23 cellular contexts compared by ENCODE assay signal in the genomic region with DNA sequence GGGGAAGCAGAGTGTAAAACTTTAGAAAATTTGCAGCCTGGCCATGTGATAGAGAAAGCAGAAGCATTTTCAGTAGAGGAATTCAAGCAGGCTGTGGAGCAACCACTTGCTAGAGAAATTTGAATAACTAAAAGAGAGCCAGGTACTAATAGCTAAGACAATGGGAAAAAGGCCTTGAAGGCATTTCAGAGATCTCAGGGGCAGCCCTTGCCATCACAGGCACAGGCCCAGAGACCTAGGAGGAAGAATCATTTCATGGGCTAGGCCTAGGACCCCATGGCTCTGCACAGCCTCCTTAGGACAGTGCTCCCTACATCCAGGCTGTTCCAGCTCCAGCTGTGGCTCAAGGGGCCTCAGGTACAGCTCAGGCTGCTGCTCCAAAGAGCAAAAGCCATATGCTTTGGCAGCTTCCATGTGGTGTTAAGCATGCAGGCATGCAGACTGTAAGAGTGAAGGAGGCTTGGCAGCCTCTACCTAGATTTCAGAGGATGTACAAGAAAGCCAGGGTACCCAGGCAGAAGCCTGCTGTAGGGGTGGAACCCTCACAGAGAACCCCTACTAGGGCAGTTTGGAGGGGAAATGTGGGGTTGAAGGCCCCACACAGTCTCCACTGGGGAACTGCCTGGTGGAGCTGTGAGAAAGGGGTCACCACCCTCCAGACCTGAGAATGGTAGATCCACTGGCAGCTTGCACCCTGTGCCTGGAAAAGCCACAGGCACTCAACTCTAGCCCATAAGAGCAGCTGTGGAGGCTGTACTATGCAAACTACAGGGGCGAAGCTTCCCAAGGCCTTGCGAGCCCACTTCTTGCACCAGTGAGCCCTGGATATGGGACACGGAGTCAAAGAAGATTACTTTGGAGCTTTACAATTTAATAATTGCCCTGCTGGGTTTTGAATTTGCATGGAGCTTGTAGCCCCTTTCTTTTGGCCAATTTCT. TPM values are rescaled to one million over a fixed set of nuclear protein-coding genes. Genes with fewer than 3 reads are reported as not detected.
DNase-seq lines count a peak whose midpoint lies in the region; ATAC-seq and TF ChIP-seq lines count a peak whose summit lies in the region.
"Had no signal": no experiment of that assay in that cellular context is flagged by ENCODE, and none has a peak within 500 bp of the region (broad histone marks: within the 10 kb centered on the region; RNA-seq: fewer than 3 reads in every experiment).

No MANE protein-coding gene starts in this region.

- H3K4ac ChIP-seq in H9 (ENCODE audit: low read depth, low read length), result no peak overlapping the region

- H3K56ac ChIP-seq in H9 (ENCODE audit: insufficient read length, low read depth, low read length), result no peak overlapping the region

- no peak overlapping the region for H3K4me3 ChIP-seq in hepatocyte
- H3K4me3 ChIP-seq: right lobe of liver, suprapubic skin had no signal

- no peak overlapping the region for H4K91ac ChIP-seq in H9 (ENCODE audit: insufficient read length, low read depth, low read length)

- no CpG with 5 or more reads among the region's 3 CpGs for WGBS in H9 (ENCODE audit: extremely low coverage, insufficient read length, low lambda C conversion rate)
- WGBS in hepatocyte (ENCODE audit: low lambda C conversion rate, missing lambda C conversion rate), result 98% methylated on average over 3 of the region's 3 CpGs

- no peak overlapping the region for H2BK5ac ChIP-seq in H9 (ENCODE audit: insufficient read length, low read length)

- peaks cover 3 to 16% (median 9%) of the 10 kb centered on the region in 3 experiments for H3K36me3 Mint-ChIP-seq in H9 (ENCODE audit: insufficient read depth in 1 of 3, low read depth in 3 of 3)
- peaks cover 36% of the 10 kb centered on the region for H3K36me3 Mint-ChIP-seq in stimulated activated memory B cell treated with anti-CD40 and anti-IgM and Interleukin-4, amounts not matched to agents 10 μg/mL and 1 μg/mL and 100 μg/mL, for 72 hours
- H3K36me3 Mint-ChIP-seq: natural killer cell treated with Interleukin-12 subunit alpha and Interleukin-12 subunit beta and Interleukin-15 and Interleukin-18, amount 100 ng/mL, for 72 hours had no signal

- H3K79me2 ChIP-seq in H9 (ENCODE audit: insufficient read depth, low read length), result no peaks in the 10 kb centered on the region
- no peaks in the 10 kb centered on the region for H3K79me2 ChIP-seq in hepatocyte

- no peaks in the 10 kb centered on the region for H3K27me3 ChIP-seq in H9 (ENCODE audit: insufficient read depth, low read length)
- H3K27me3 ChIP-seq in hepatocyte, result no peaks in the 10 kb centered on the region
- H3K27me3 ChIP-seq: right lobe of liver, suprapubic skin had no signal

- H2AK5ac ChIP-seq in H9 (ENCODE audit: insufficient read length, low read length), result no peak overlapping the region

- no peak overlapping the region; the same call in 1 of the 2 replicates for H3K14ac ChIP-seq in H9 (ENCODE audit: insufficient read depth, low read length)

- H3K23me2 ChIP-seq in H9 (ENCODE audit: insufficient read length, low read depth, low read length, poor library complexity, severe bottlenecking), result no peaks in the 10 kb centered on the region

- H3K79me1 ChIP-seq in H9 (ENCODE audit: insufficient read depth, low read depth, low read length, poor library complexity, severe bottlenecking), result no peaks in the 10 kb centered on the region

- no peak overlapping the region for H2BK20ac ChIP-seq in H9 (ENCODE audit: low read depth, low read length, poor library complexity, severe bottlenecking)

- H3K9me3 ChIP-seq in H9 (ENCODE audit: control insufficient read depth, low read depth, low read length) (peaks cover 7% of the 10 kb centered on the region), hepatocyte (ENCODE audit: low read depth) (no peaks in the 10 kb centered on the region)
- H3K9me3 ChIP-seq: right lobe of liver, suprapubic skin had no signal

- no peak overlapping the region for H4K5ac ChIP-seq in H9 (ENCODE audit: insufficient read length, low read depth, low read length)

- H3K4me1 Mint-ChIP-seq in H9, result peaks cover 7 to 12% of the 10 kb centered on the region in 2 experiments
- peaks cover 13% of the 10 kb centered on the region for H3K4me1 Mint-ChIP-seq in stimulated activated memory B cell treated with anti-CD40 and anti-IgM and Interleukin-4, amounts not matched to agents 10 μg/mL and 1 μg/mL and 100 μg/mL, for 72 hours
- H3K4me1 Mint-ChIP-seq: CD4-positive, CD25-positive, alpha-beta regulatory T cell; T-cell had no signal

- no peak for ATAC-seq in stimulated activated memory B cell treated with anti-CD40 and anti-IgM and Interleukin-4, amounts not matched to agents 10 μg/mL and 1 μg/mL and 100 μg/mL, for 72 hours
- ATAC-seq: natural killer cell treated with Interleukin-12 subunit alpha and Interleukin-12 subunit beta and Interleukin-15 and Interleukin-18, amount 100 ng/mL, for 72 hours; T-cell had no signal

- no peak overlapping the region for H2BK12ac ChIP-seq in H9 (ENCODE audit: insufficient read length, low read depth, low read length)

- no peak overlapping the region for H3K4me2 ChIP-seq in H9 (ENCODE audit: insufficient read depth, insufficient read length, low read length)
- no peak overlapping the region for H3K4me2 ChIP-seq in hepatocyte

- no peaks in the 10 kb centered on the region for H3K36me3 ChIP-seq in hepatocyte (replicated peaks; ENCODE audit: insufficient read depth, low read depth)
- H3K36me3 ChIP-seq: suprapubic skin had no signal

- H3K27ac ChIP-seq in H9 (ENCODE audit: insufficient read length, low read depth, low read length) (no peak overlapping the region), hepatocyte (peak overlapping the region; percentile 60)
- H3K27ac ChIP-seq: right lobe of liver, suprapubic skin had no signal

- TF ChIP-seq CTCF in H9 (conservative IDR thresholded peaks at IDR 0.05) (no peak), hepatocyte (IDR thresholded peaks at IDR 0.05; ENCODE audit: poor library complexity) (no peak)

- H3K4me3 Mint-ChIP-seq in H9, result no peak overlapping the region
- H3K4me3 Mint-ChIP-seq in stimulated activated memory B cell treated with anti-CD40 and anti-IgM and Interleukin-4, amounts not matched to agents 10 μg/mL and 1 μg/mL and 100 μg/mL, for 72 hours, result no peak overlapping the region
- H3K4me3 Mint-ChIP-seq: CD4-positive, CD25-positive, alpha-beta regulatory T cell; natural killer cell treated with Interleukin-12 subunit alpha and Interleukin-12 subunit beta and Interleukin-15 and Interleukin-18, amount 100 ng/mL, for 72 hours; T-cell had no signal

- H2BK120ac ChIP-seq in H9 (ENCODE audit: low read depth, low read length, poor library complexity, severe bottlenecking), result no peak overlapping the region

- H4K8ac ChIP-seq in H9 (replicated peaks; ENCODE audit: insufficient read length, low read depth, low read length), result no peak overlapping the region

- peak overlapping the region; percentile 27 for H3K18ac ChIP-seq in H9 (ENCODE audit: insufficient read length, low read depth, low read length)

- H4K20me1 ChIP-seq in H9 (ENCODE audit: control insufficient read depth, insufficient read depth, insufficient read length), result no peaks in the 10 kb centered on the region
- no peaks in the 10 kb centered on the region for H4K20me1 ChIP-seq in hepatocyte (ENCODE audit: insufficient read depth, poor library complexity, severe bottlenecking)

- H3T11ph ChIP-seq in H9 (ENCODE audit: low read length), result no peak overlapping the region

- no peaks in the 10 kb centered on the region for H3K9me2 ChIP-seq in hepatocyte (replicated peaks; ENCODE audit: insufficient read depth)

- H2BK15ac ChIP-seq in H9 (ENCODE audit: low read depth, low read length), result no peak overlapping the region

- DNase-seq in H9, result peak; percentile 45
- DNase-seq in NOMO-1 treated with dmso at 0.1 percent for 144 hours (lab: John Stamatoyannopoulos, UW; ENCODE audit: unreplicated experiment), result peak; percentile 67
- no peak for DNase-seq in hepatocyte (ENCODE audit: low spot score)
- no peak for DNase-seq in NCI-H2171 treated with DMSO at 0.1 percent for 48 hours (lab: John Stamatoyannopoulos, UW)
- no peak for DNase-seq in NCI-H2227 (lab: John Stamatoyannopoulos, UW; ENCODE audit: unreplicated experiment)
- no peak for DNase-seq in stimulated activated CD4-positive, alpha-beta T cell treated with anti-CD3 and anti-CD28 coated beads, Interleukin-2, amount 100 ng/mL, for 48 hours
- no peak for DNase-seq in T-helper 1 cell
- DNase-seq: activated CD4-positive, alpha-beta T cell treated with anti-CD3 and anti-CD28 coated beads for 4 hours; activated naive CD4-positive, alpha-beta T cell treated with anti-CD3 and anti-CD28 coated beads, Interleukin-2, amount 50 U/mL, for 16 hours; activated T-cell treated with anti-CD3 and anti-CD28 coated beads, Interleukin-2, amount 50 U/mL, for 48 hours; anterior cingulate cortex; CD4-positive, CD25-positive, alpha-beta regulatory T cell; dermis blood vessel endothelial cell; glutamatergic neuron; HCEC 1CT; NCI-H1105 treated with DMSO at 0.1 percent for 48 hours; NCI-H524; posterior cingulate gyrus; right lobe of liver; T-cell had no signal

- no peak overlapping the region for H3K27ac Mint-ChIP-seq in H9
- peak overlapping the region; percentile 65 for H3K27ac Mint-ChIP-seq in stimulated activated memory B cell treated with anti-CD40 and anti-IgM and Interleukin-4, amounts not matched to agents 10 μg/mL and 1 μg/mL and 100 μg/mL, for 72 hours
- H3K27ac Mint-ChIP-seq: CD4-positive, CD25-positive, alpha-beta regulatory T cell; natural killer cell treated with Interleukin-12 subunit alpha and Interleukin-12 subunit beta and Interleukin-15 and Interleukin-18, amount 100 ng/mL, for 72 hours; T-cell had no signal

- H3K4me1 ChIP-seq in H9 (ENCODE audit: insufficient read depth, low read length), result peaks cover 3% of the 10 kb centered on the region; the same call in 1 of the 2 replicates
- H3K4me1 ChIP-seq in hepatocyte (ENCODE audit: insufficient read depth), result peaks cover 17% of the 10 kb centered on the region
- H3K4me1 ChIP-seq: suprapubic skin had no signal

- no peaks in the 10 kb centered on the region for H3K27me3 Mint-ChIP-seq in H9 (ENCODE audit: low read depth)
- H3K27me3 Mint-ChIP-seq in stimulated activated memory B cell treated with anti-CD40 and anti-IgM and Interleukin-4, amounts not matched to agents 10 μg/mL and 1 μg/mL and 100 μg/mL, for 72 hours, result no peaks in the 10 kb centered on the region
- H3K27me3 Mint-ChIP-seq: CD4-positive, CD25-positive, alpha-beta regulatory T cell; T-cell had no signal

- H2AFZ ChIP-seq in H9 (ENCODE audit: low read length) (no peak overlapping the region), hepatocyte (no peak overlapping the region)

- H3K23ac ChIP-seq in H9 (ENCODE audit: insufficient read length, low read depth, low read length), result no peak overlapping the region

- no peak overlapping the region for H3K9ac ChIP-seq in H9 (ENCODE audit: extremely low read depth, insufficient read length, low read length)

- peaks cover 8% of the 10 kb centered on the region in 2 experiments for H3K9me3 Mint-ChIP-seq in H9
- peaks cover 4% of the 10 kb centered on the region for H3K9me3 Mint-ChIP-seq in stimulated activated memory B cell treated with anti-CD40 and anti-IgM and Interleukin-4, amounts not matched to agents 10 μg/mL and 1 μg/mL and 100 μg/mL, for 72 hours
- H3K9me3 Mint-ChIP-seq: natural killer cell treated with Interleukin-12 subunit alpha and Interleukin-12 subunit beta and Interleukin-15 and Interleukin-18, amount 100 ng/mL, for 72 hours; T-cell had no signal

RNA-seq across cellular contexts. Expression of gene SLC22A5, which starts 14.4 kb away (rescaled TPM):
- total RNA-seq in H9 (2021) (3.4 and 3.9 TPM in 2 replicates), hepatocyte (16.3 and 20.8 TPM in 2 replicates)
- polyA plus RNA-seq in hepatocyte, result 14.7 and 18.6 TPM in 2 replicates

Comparison
In these comparisons a context has a peak if more than half of its experiments do, and no peak if none do; other contexts are left out.
1. DNase-seq: peak in H9 (single experiment) and NOMO-1 treated with dmso at 0.1 percent for 144 hours (single experiment); none in hepatocyte (single experiment), NCI-H2171 treated with DMSO at 0.1 percent for 48 hours (single experiment), NCI-H2227 (single experiment), stimulated activated CD4-positive, alpha-beta T cell treated with anti-CD3 and anti-CD28 coated beads, Interleukin-2, amount 100 ng/mL, for 48 hours (0 of 2) and T-helper 1 cell (0 of 5).